28 cellular contexts compared by ENCODE assay signal in genomic region chr10:127159648-127160245, GRCh38. TPM values are rescaled to one million over a fixed set of nuclear protein-coding genes. Genes with fewer than 3 reads are reported as not detected.
A peak's percentile ranks its signal among the peaks of the same experiment; 100 is the strongest.
DNase-seq lines count a peak whose midpoint lies in the region; ATAC-seq and TF ChIP-seq lines count a peak whose summit lies in the region.
"Had no signal": no experiment of that assay in that cellular context is flagged by ENCODE, and none has a peak within 500 bp of the region (broad histone marks: within the 10 kb centered on the region; RNA-seq: fewer than 3 reads in every experiment).

No MANE protein-coding gene starts in this region.

- WGBS in hepatocyte (ENCODE audit: low lambda C conversion rate, missing lambda C conversion rate), result 80% methylated on average over 13 of the region's 13 CpGs
- 60 to 61% methylated on average over 13 of the region's 13 CpGs for WGBS in testis, 2 donors

- H3K4me1 ChIP-seq in hepatocyte (ENCODE audit: insufficient read depth), result peaks cover 4% of the 10 kb centered on the region
- peaks cover 24% of the 10 kb centered on the region for H3K4me1 ChIP-seq in testis
- H3K4me1 ChIP-seq: A549, BE2C had no signal

- no peaks in the 10 kb centered on the region for H3K27me3 ChIP-seq in hepatocyte
- no peaks in the 10 kb centered on the region for H3K27me3 ChIP-seq in testis
- H3K27me3 ChIP-seq: BE2C; BLaER1 treated with 17β-estradiol and CSF1 and Interleukin-3, amounts not matched to agents 10 nM and 100 nM had no signal

- no peak overlapping the region for H3K4me2 ChIP-seq in hepatocyte
- H3K4me2 ChIP-seq: A549; BLaER1 treated with 17β-estradiol and CSF1 and Interleukin-3, amounts not matched to agents 10 nM and 100 nM; GM23338 had no signal

- TF ChIP-seq POLR2A in testis (IDR thresholded peaks at IDR 0.05), result no peak

- H3K27ac ChIP-seq in hepatocyte, result no peak overlapping the region
- peak overlapping the region in 1 of 2 donors; percentile 20 for H3K27ac ChIP-seq in testis
- H3K27ac ChIP-seq: A549; BLaER1 treated with 17β-estradiol and CSF1 and Interleukin-3, amounts not matched to agents 10 nM and 100 nM had no signal

- no peaks in the 10 kb centered on the region for H3K36me3 ChIP-seq in hepatocyte (replicated peaks; ENCODE audit: insufficient read depth, low read depth)
- H3K36me3 ChIP-seq in testis (ENCODE audit: low read depth, missing control alignments), result no peaks in the 10 kb centered on the region
- H3K36me3 ChIP-seq: BE2C; BLaER1 treated with 17β-estradiol and CSF1 and Interleukin-3, amounts not matched to agents 10 nM and 100 nM had no signal

- no peak overlapping the region for H3K4me3 ChIP-seq in hepatocyte
- no peak overlapping the region for H3K4me3 ChIP-seq in testis
- H3K4me3 ChIP-seq: A549; BLaER1 treated with 17β-estradiol and CSF1 and Interleukin-3, amounts not matched to agents 10 nM and 100 nM; GM23338 had no signal

- peak; percentile 51 for DNase-seq in cardiac septum (ENCODE audit: low spot score)
- no peak for DNase-seq in left ventricle myocardium superior
- DNase-seq in amniotic epithelial cell (ENCODE audit: low read depth), result peak; percentile 79
- peak; percentile 19 for DNase-seq in hepatocyte (ENCODE audit: low spot score)
- DNase-seq in testis, result peak; percentile 25
- DNase-seq in anterior cingulate cortex (lab: John Stamatoyannopoulos, UW), result no peak
- DNase-seq in RPMI8226, result no peak
- DNase-seq: 8988T; ACHN; AML-193; BE2C; Calu3; CD4-positive, alpha-beta T cell; CD8-positive, alpha-beta memory T cell; COR-L47; DMS53; DMS79 treated with DMSO at 0.1 percent for 48 hours; GF-D8; H9 had no signal

- intact Hi-C loops in cardiac septum (cut with DNase I), result no loop called here
- intact Hi-C loops in left ventricle myocardium superior (cut with micrococcal nuclease), result no loop called here
- intact Hi-C loops in testis (cut with DNase I; ENCODE audit: low total_unique reads), result no loop called here

- ATAC-seq in left ventricle myocardium superior, result no peak
- ATAC-seq in HG02588 (IDR thresholded peaks at IDR 0.05; ENCODE audit: unreplicated experiment), result no peak
- ATAC-seq: A549, GM23338, HCT116 had no signal

- peaks cover 9% of the 10 kb centered on the region for H4K20me1 ChIP-seq in hepatocyte (ENCODE audit: insufficient read depth, poor library complexity, severe bottlenecking)
- H4K20me1 ChIP-seq: BLaER1 treated with 17β-estradiol and CSF1 and Interleukin-3, amounts not matched to agents 10 nM and 100 nM had no signal

- H3K9me2 ChIP-seq in hepatocyte (replicated peaks; ENCODE audit: insufficient read depth), result no peaks in the 10 kb centered on the region

- H2AFZ ChIP-seq in hepatocyte, result no peak overlapping the region
- H2AFZ ChIP-seq: GM23338 had no signal

- no peaks in the 10 kb centered on the region for H3K79me2 ChIP-seq in hepatocyte

- TF ChIP-seq CTCF in hepatocyte (IDR thresholded peaks at IDR 0.05; ENCODE audit: poor library complexity) (no peak), testis (IDR thresholded peaks at IDR 0.05) (no peak)

- H3K9me3 ChIP-seq in hepatocyte (ENCODE audit: low read depth), result no peaks in the 10 kb centered on the region
- H3K9me3 ChIP-seq in testis, result no peaks in the 10 kb centered on the region
- H3K9me3 ChIP-seq: A549; BE2C; BLaER1 treated with 17β-estradiol and CSF1 and Interleukin-3, amounts not matched to agents 10 nM and 100 nM had no signal

RNA-seq across cellular contexts. Expression of gene INSYN2A, which starts 36.6 kb away (rescaled TPM):
- total RNA-seq in cardiac septum (0.19 TPM), left ventricle myocardium superior (not detected), hepatocyte (0.48 and 0.97 TPM in 2 replicates), testis (1 to 10 TPM; 2.0 to 2.4 TPM)
- polyA plus RNA-seq in hepatocyte (0.77 and 1.7 TPM in 2 replicates), testis (ENCODE audit: insufficient read depth, low read depth, low replicate concordance) (1.4 TPM)
- total RNA-seq: Calu3; CD4-positive, alpha-beta T cell; CD8-positive, alpha-beta memory T cell; Daoy; G401; H4 had no signal
- polyA plus RNA-seq: CD14-positive monocyte; CD8-positive, alpha-beta memory T cell had no signal

Comparison
In these comparisons a context has a peak if more than half of its experiments do, and no peak if none do; other contexts are left out.
1. DNase-seq: peak in cardiac septum (single experiment), amniotic epithelial cell (single experiment), hepatocyte (single experiment) and testis (single experiment); none in left ventricle myocardium superior (single experiment), anterior cingulate cortex (0 of 58) and RPMI8226 (single experiment).